Comparison of ENCODE assay signal across 30 cellular contexts in the genomic region with DNA sequence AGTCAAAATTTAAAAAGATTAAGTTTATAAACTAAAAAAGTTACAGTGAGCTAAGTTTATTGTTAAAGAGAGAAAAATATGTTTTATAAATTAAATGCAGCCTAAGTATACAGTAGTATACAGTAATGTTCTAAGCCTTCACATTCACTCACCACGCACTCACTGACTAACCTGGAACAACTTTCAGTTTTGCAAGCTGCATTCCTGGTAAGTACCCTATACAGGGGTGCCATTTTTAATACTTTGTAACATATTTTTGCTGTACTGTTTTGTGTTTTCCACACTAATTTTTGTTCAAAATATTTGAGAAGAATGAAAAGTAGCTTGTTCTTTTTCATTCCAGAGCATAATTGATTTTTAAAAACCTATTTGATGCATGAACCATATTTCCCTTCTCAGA.
DNase-seq lines count a peak whose midpoint lies in the region; ATAC-seq and TF ChIP-seq lines count a peak whose summit lies in the region.
"Had no signal": no experiment of that assay in that cellular context is flagged by ENCODE, and none has a peak within 500 bp of the region (broad histone marks: within the 10 kb centered on the region; RNA-seq: fewer than 3 reads in every experiment).

No MANE protein-coding gene starts in this region.

- H3K9me3 Mint-ChIP-seq in CD8-positive, alpha-beta T cell = no peaks in the 10 kb centered on the region
- H3K9me3 Mint-ChIP-seq: activated B cell treated with CpG ODN at 0.5 μM for 24 hours; activated CD4-positive, alpha-beta T cell treated with anti-CD3 and anti-CD28 coated beads, Interleukin-2, amount 10 ng/mL, durations not matched to agents 7 days and 5 days; neural crest cell; T-cell had no signal

- H3K36me3 ChIP-seq in CD8-positive, alpha-beta T cell (ENCODE audit: insufficient read depth, low read length) = no peaks in the 10 kb centered on the region
- H3K36me3 ChIP-seq: BE2C, HAP-1, ovary had no signal

- H3K4me1 Mint-ChIP-seq in CD8-positive, alpha-beta T cell (ENCODE audit: low read depth) = no peaks in the 10 kb centered on the region
- H3K4me1 Mint-ChIP-seq: activated B cell treated with CpG ODN at 0.5 μM for 24 hours; activated CD4-positive, alpha-beta T cell treated with anti-CD3 and anti-CD28 coated beads, Interleukin-2, amount 10 ng/mL, durations not matched to agents 7 days and 5 days; CD8-positive, alpha-beta memory T cell; immature natural killer cell; T-cell had no signal

- H3K27me3 ChIP-seq in CD8-positive, alpha-beta T cell (ENCODE audit: insufficient read depth, low read length) = no peaks in the 10 kb centered on the region
- H3K27me3 ChIP-seq: BE2C, ovary, SJSA1 had no signal

- no peaks in the 10 kb centered on the region for H3K4me1 ChIP-seq in CD8-positive, alpha-beta T cell (ENCODE audit: insufficient read depth, low read length)
- H3K4me1 ChIP-seq: BE2C, SJSA1 had no signal

- ATAC-seq in left ventricle myocardium superior = peak; percentile 45
- ATAC-seq in Right ventricle myocardium inferior = no peak
- no peak for ATAC-seq in CD8-positive, alpha-beta T cell
- no peak for ATAC-seq in GM19452 (IDR thresholded peaks at IDR 0.05; ENCODE audit: unreplicated experiment)
- no peak for ATAC-seq in HG03521 (IDR thresholded peaks at IDR 0.05; ENCODE audit: unreplicated experiment)
- ATAC-seq: effector memory CD8-positive, alpha-beta T cell; left lobe of liver; T-cell had no signal

- POLR2A ChIA-PET in CD8-positive, alpha-beta T cell (lab: Charles Lee) = no interaction called here

- intact Hi-C loops in left ventricle myocardium superior (cut with micrococcal nuclease) (no loop called here), Right ventricle myocardium inferior (cut with DNase I) (no loop called here)
- intact Hi-C loops in CD8-positive, alpha-beta T cell (cut with DNase I, micrococcal nuclease) = no loop called here

- no peak overlapping the region for H3K27ac ChIP-seq in CD8-positive, alpha-beta T cell (ENCODE audit: low read depth, low read length)
- H3K27ac ChIP-seq: ovary, SJSA1 had no signal

- no peak overlapping the region for H3K4me3 ChIP-seq in fibroblast of pulmonary artery (replicated peaks; ENCODE audit: low read depth, low read length)
- no peak overlapping the region for H3K4me3 ChIP-seq in CD8-positive, alpha-beta T cell (ENCODE audit: low read depth, low read length)
- H3K4me3 ChIP-seq: HAP-1, ovary, SJSA1 had no signal

- H3K9me3 ChIP-seq in CD8-positive, alpha-beta T cell (ENCODE audit: low read length) = no peaks in the 10 kb centered on the region
- H3K9me3 ChIP-seq: BE2C, HAP-1, ovary, SJSA1 had no signal

- H3K27me3 Mint-ChIP-seq in CD8-positive, alpha-beta T cell (ENCODE audit: low read depth) = peaks cover 3% of the 10 kb centered on the region
- H3K27me3 Mint-ChIP-seq: activated B cell treated with CpG ODN at 0.5 μM for 24 hours; activated CD4-positive, alpha-beta T cell treated with anti-CD3 and anti-CD28 coated beads, Interleukin-2, amount 10 ng/mL, durations not matched to agents 7 days and 5 days; effector memory CD8-positive, alpha-beta T cell had no signal

- no peak for DNase-seq in left ventricle myocardium superior
- no peak for DNase-seq in Right ventricle myocardium inferior (ENCODE audit: missing footprints)
- DNase-seq in amniotic epithelial cell (ENCODE audit: low read depth) = peak; percentile 24
- DNase-seq in fibroblast of pulmonary artery (ENCODE audit: low read depth) = peak; percentile 22
- no peak for DNase-seq in CD8-positive, alpha-beta T cell
- no peak for DNase-seq in NCI-H146 treated with DMSO at 0.1 percent for 48 hours (lab: John Stamatoyannopoulos, UW; ENCODE audit: unreplicated experiment)
- DNase-seq: activated B cell treated with CpG ODN at 0.5 μM for 24 hours; activated CD4-positive, alpha-beta T cell treated with anti-CD3 and anti-CD28 coated beads, Interleukin-2, amount 10 ng/mL, durations not matched to agents 7 days and 5 days; activated effector memory CD4-positive, alpha-beta T cell treated with Interleukin-2 at 50 U/mL for 16 hours; activated T-cell treated with anti-CD3 and anti-CD28 coated beads, Interleukin-2, amount 50 U/mL, for 1 hour; aorta; BE2C; caudate nucleus; CD8-positive, alpha-beta memory T cell; effector memory CD8-positive, alpha-beta T cell; immature natural killer cell; NCI-H1048; NCI-H1694; NCI-H446 treated with DMSO at 0.1 percent for 48 hours; NCI-H774; ovary; stimulated activated naive CD4-positive, alpha-beta T cell; T-cell had no signal

- H3K36me3 Mint-ChIP-seq in CD8-positive, alpha-beta T cell = no peaks in the 10 kb centered on the region
- H3K36me3 Mint-ChIP-seq: activated naive CD8-positive, alpha-beta T cell; CD8-positive, alpha-beta memory T cell; immature natural killer cell; T-cell had no signal

- no peak for TF ChIP-seq CTCF in fibroblast of pulmonary artery (IDR thresholded peaks at IDR 0.05; ENCODE audit: low read length, missing control alignments)
- no peak for TF ChIP-seq CTCF in CD8-positive, alpha-beta T cell (IDR thresholded peaks at IDR 0.05)

- CTCF ChIA-PET in CD8-positive, alpha-beta T cell (lab: Charles Lee) = no interaction called here

- H3K4me3 Mint-ChIP-seq in CD8-positive, alpha-beta T cell = no peak overlapping the region
- H3K4me3 Mint-ChIP-seq: activated B cell treated with CpG ODN at 0.5 μM for 24 hours; activated CD4-positive, alpha-beta T cell treated with anti-CD3 and anti-CD28 coated beads, Interleukin-2, amount 10 ng/mL, durations not matched to agents 7 days and 5 days; activated naive CD8-positive, alpha-beta T cell; CD8-positive, alpha-beta memory T cell; effector memory CD8-positive, alpha-beta T cell; immature natural killer cell; neural crest cell; T-cell had no signal

- H3K27ac Mint-ChIP-seq in CD8-positive, alpha-beta T cell = no peak overlapping the region
- H3K27ac Mint-ChIP-seq: activated B cell treated with CpG ODN at 0.5 μM for 24 hours; activated CD4-positive, alpha-beta T cell treated with anti-CD3 and anti-CD28 coated beads, Interleukin-2, amount 10 ng/mL, durations not matched to agents 7 days and 5 days; activated naive CD8-positive, alpha-beta T cell; CD8-positive, alpha-beta memory T cell; effector memory CD8-positive, alpha-beta T cell; immature natural killer cell; T-cell had no signal

Comparison
In these comparisons a context has a peak if more than half of its experiments do, and no peak if none do; other contexts are left out.
1. DNase-seq: peak in amniotic epithelial cell (single experiment) and fibroblast of pulmonary artery (single experiment); none in left ventricle myocardium superior (single experiment), Right ventricle myocardium inferior (single experiment), CD8-positive, alpha-beta T cell (0 of 7) and NCI-H146 treated with DMSO at 0.1 percent for 48 hours (single experiment).